ENCODE assay signal across 22 cellular contexts in the genomic region with DNA sequence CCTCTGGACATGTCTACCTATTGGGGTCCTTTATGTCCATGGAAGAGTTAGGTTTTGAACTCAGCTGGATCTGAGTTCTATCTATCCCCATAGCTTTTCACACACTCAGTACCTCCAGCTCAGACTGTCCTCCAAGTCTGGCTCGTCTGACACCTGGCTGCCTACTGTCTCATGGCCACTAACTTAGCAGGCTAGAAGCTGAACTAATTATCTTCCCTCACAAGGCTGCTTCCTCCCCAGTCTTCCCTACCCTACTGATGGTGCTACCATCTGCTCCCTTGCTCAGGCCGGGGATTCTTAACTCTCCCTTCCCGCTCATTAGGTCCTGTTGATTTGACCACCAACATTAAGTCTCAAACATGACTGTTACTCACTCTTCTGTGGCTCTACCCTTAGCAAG. TPM values are rescaled to one million over a fixed set of nuclear protein-coding genes. Genes with fewer than 3 reads are reported as not detected.
"Had no signal": no experiment of that assay in that cellular context is flagged by ENCODE, and none has a peak within 500 bp of the region (broad histone marks: within the 10 kb centered on the region; RNA-seq: fewer than 3 reads in every experiment).

No MANE protein-coding gene starts in this region.

- H3K27me3 Mint-ChIP-seq: activated CD4-positive, alpha-beta T cell treated with anti-CD3 and anti-CD28 coated beads for 36 hours; natural killer cell treated with Interleukin-12 subunit alpha and Interleukin-12 subunit beta and Interleukin-15 and Interleukin-18, amount 100 ng/mL, for 72 hours; stimulated activated naive CD8-positive, alpha-beta T cell treated with anti-CD3 and anti-CD28 coated beads, Interleukin-15, Interleukin-2, amounts not matched to agents 100 ng/mL and 50 ng/mL, for 24 hours had no signal

- H3K9me3 Mint-ChIP-seq: activated naive CD4-positive, alpha-beta T cell treated with anti-CD3 and anti-CD28 coated beads, Interleukin-2, amount 50 U/mL, for 72 hours; activated T-helper 1 cell treated with anti-CD3 and anti-CD28 coated beads, Interleukin-12 subunit alpha, Interleukin-12 subunit beta, Interleukin-2, Interleukin-4 antibody, amounts not matched to agents 30 ng/mL and 10 ng/mL and 1 ng/mL, durations not matched to agents 14 hours and 24 hours and 36 hours; mesothelial cell of epicardium; natural killer cell treated with Interleukin-12 subunit alpha and Interleukin-12 subunit beta and Interleukin-15 and Interleukin-18, amount 100 ng/mL, for 72 hours; stimulated activated naive CD8-positive, alpha-beta T cell treated with anti-CD3 and anti-CD28 coated beads, Interleukin-15, Interleukin-2, amounts not matched to agents 100 ng/mL and 50 ng/mL, for 24 hours had no signal

- H3K36me3 Mint-ChIP-seq: activated naive CD4-positive, alpha-beta T cell treated with anti-CD3 and anti-CD28 coated beads, Interleukin-2, amount 50 U/mL, for 72 hours; natural killer cell treated with Interleukin-12 subunit alpha and Interleukin-12 subunit beta and Interleukin-15 and Interleukin-18, amount 100 ng/mL, for 72 hours had no signal

- H3K27ac Mint-ChIP-seq: activated CD4-positive, alpha-beta T cell treated with anti-CD3 and anti-CD28 coated beads for 36 hours; activated T-helper 1 cell treated with anti-CD3 and anti-CD28 coated beads, Interleukin-12 subunit alpha, Interleukin-12 subunit beta, Interleukin-2, Interleukin-4 antibody, amounts not matched to agents 30 ng/mL and 10 ng/mL and 1 ng/mL, durations not matched to agents 14 hours and 24 hours and 36 hours; natural killer cell treated with Interleukin-12 subunit alpha and Interleukin-12 subunit beta and Interleukin-15 and Interleukin-18, amount 100 ng/mL, for 72 hours; stimulated activated naive CD8-positive, alpha-beta T cell treated with anti-CD3 and anti-CD28 coated beads, Interleukin-15, Interleukin-2, amounts not matched to agents 100 ng/mL and 50 ng/mL, for 24 hours had no signal

- DNase-seq: activated CD4-positive, alpha-beta T cell treated with anti-CD3 and anti-CD28 coated beads for 36 hours; activated CD4-positive, alpha-beta T cell treated with anti-CD3 and anti-CD28 coated beads, Interleukin-2, amount 50 U/mL, for 48 hours; activated gamma-delta T cell treated with Interleukin-2 at 50 U/mL for 16 hours; activated T-cell treated with anti-CD3 and anti-CD28 coated beads for 4 hours; adrenal gland; colonic mucosa; stimulated activated CD4-positive, alpha-beta T cell treated with anti-CD3 and anti-CD28 coated beads, Interleukin-2, amount 100 ng/mL, for 24 hours; SW 1271; T-helper 2 cell; trophoblast cell had no signal

- ATAC-seq: activated CD4-positive, alpha-beta T cell treated with anti-CD3 and anti-CD28 coated beads for 36 hours; activated naive CD4-positive, alpha-beta T cell treated with anti-CD3 and anti-CD28 coated beads, Interleukin-2, amount 50 U/mL, for 72 hours; esophagus mucosa; gastroesophageal sphincter; left lobe of liver; natural killer cell treated with Interleukin-12 subunit alpha and Interleukin-12 subunit beta and Interleukin-15 and Interleukin-18, amount 100 ng/mL, for 72 hours had no signal

- H3K4me3 Mint-ChIP-seq: activated CD4-positive, alpha-beta T cell treated with anti-CD3 and anti-CD28 coated beads for 36 hours; activated T-helper 1 cell treated with anti-CD3 and anti-CD28 coated beads, Interleukin-12 subunit alpha, Interleukin-12 subunit beta, Interleukin-2, Interleukin-4 antibody, amounts not matched to agents 30 ng/mL and 10 ng/mL and 1 ng/mL, durations not matched to agents 14 hours and 24 hours and 36 hours; mesothelial cell of epicardium; natural killer cell treated with Interleukin-12 subunit alpha and Interleukin-12 subunit beta and Interleukin-15 and Interleukin-18, amount 100 ng/mL, for 72 hours; stimulated activated naive CD8-positive, alpha-beta T cell treated with anti-CD3 and anti-CD28 coated beads, Interleukin-15, Interleukin-2, amounts not matched to agents 100 ng/mL and 50 ng/mL, for 24 hours had no signal

- H3K4me1 Mint-ChIP-seq: activated CD4-positive, alpha-beta T cell treated with anti-CD3 and anti-CD28 coated beads for 36 hours had no signal

RNA-seq across cellular contexts. Expression of gene VANGL2, which starts 13.4 kb away (rescaled TPM):
- total RNA-seq: activated T-helper 1 cell treated with anti-CD3 and anti-CD28 coated beads, Interleukin-12 subunit alpha, Interleukin-12 subunit beta, Interleukin-2, Interleukin-4 antibody, amounts not matched to agents 30 ng/mL and 10 ng/mL and 1 ng/mL, durations not matched to agents 14 hours and 24 hours and 36 hours; natural killer cell treated with Interleukin-12 subunit alpha and Interleukin-12 subunit beta and Interleukin-15 and Interleukin-18, amount 100 ng/mL, for 72 hours had no signal

RNA-seq across cellular contexts. Expression of gene NHLH1, which starts 46.8 kb away (rescaled TPM):
- total RNA-seq: cardiac septum, gastroesophageal sphincter, right atrium auricular region, skeletal muscle tissue, vagina had no signal
